17 cellular contexts compared by ENCODE assay signal in the genomic region with DNA sequence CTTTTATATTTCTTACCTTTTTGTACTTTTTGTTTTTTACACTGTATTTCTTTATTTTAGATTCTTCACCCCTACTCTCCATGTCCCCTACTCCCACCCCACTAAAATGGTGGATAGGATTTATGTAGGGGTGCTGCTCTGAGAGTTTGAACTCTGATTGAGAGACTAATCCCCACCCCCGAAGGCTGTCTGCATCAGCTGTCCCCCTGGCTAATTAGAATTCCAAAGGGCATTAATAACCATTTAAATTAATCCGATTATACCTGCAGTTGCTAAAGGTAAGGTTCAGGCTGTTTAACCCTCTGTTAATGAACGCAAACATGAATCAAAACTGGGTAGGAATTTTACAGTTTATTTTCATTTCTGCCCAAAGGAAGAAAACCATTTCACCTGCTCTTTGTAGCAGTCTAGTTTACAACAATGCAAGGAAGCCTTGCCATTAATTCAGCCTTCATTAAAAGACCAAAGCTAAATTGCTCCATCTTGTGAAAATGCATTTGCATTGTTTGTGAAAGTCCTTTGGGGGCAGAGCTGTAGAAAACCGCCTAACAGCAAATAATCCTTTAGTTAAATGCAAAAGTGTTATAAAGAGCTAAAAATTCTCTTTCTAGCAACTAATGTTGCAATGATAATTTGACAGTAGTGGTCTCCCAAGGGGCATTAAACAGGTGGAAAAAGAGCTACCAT.
DNase-seq lines count a peak whose midpoint lies in the region; ATAC-seq and TF ChIP-seq lines count a peak whose summit lies in the region.
"Had no signal": no experiment of that assay in that cellular context is flagged by ENCODE, and none has a peak within 500 bp of the region (broad histone marks: within the 10 kb centered on the region; RNA-seq: fewer than 3 reads in every experiment).

No MANE protein-coding gene starts in this region.

- H3K36me3 Mint-ChIP-seq in WTC11 (peaks cover 15% of the 10 kb centered on the region), neural progenitor cell (peaks cover 27% of the 10 kb centered on the region)

- 0 out of 3 replicates have a peak, but pooled peaks have one; percentile 6 for TF ChIP-seq CTCF in GM12872 (IDR thresholded peaks at IDR 0.05; ENCODE audit: insufficient read depth, low read depth, low read length)
- TF ChIP-seq CTCF in WTC11 (IDR thresholded peaks at IDR 0.05), result no peak
- TF ChIP-seq CTCF in neural progenitor cell (IDR thresholded peaks at IDR 0.05), result no peak
- no peak for TF ChIP-seq CTCF in stomach (IDR thresholded peaks at IDR 0.05)

- H2AFZ ChIP-seq in neural progenitor cell (replicated peaks), result no peak overlapping the region

- POLR2A ChIA-PET in WTC11 (lab: Charles Lee), result no interaction called here

- H3K9me3 ChIP-seq in HUES64 (ENCODE audit: insufficient read depth, low read depth, low read length) (no peaks in the 10 kb centered on the region), neural progenitor cell (ENCODE audit: low read depth) (no peaks in the 10 kb centered on the region), stomach (no peaks in the 10 kb centered on the region)
- H3K9me3 ChIP-seq: BE2C had no signal

- H3K4me3 Mint-ChIP-seq in WTC11, result peak overlapping the region; percentile 50
- H3K4me3 Mint-ChIP-seq in neural progenitor cell, result peak overlapping the region; percentile 73
- H3K4me3 Mint-ChIP-seq: activated naive CD8-positive, alpha-beta T cell; type B pancreatic cell had no signal

- H3K4me1 ChIP-seq in HUES64 (ENCODE audit: insufficient read depth, low read length) (peaks cover 44% of the 10 kb centered on the region), neural progenitor cell (peaks cover 57% of the 10 kb centered on the region), stomach (peaks cover 0 to 6% (median 0%) of the 10 kb centered on the region in 4 donors)

- no peaks in the 10 kb centered on the region for H4K20me1 ChIP-seq in neural progenitor cell (ENCODE audit: low read depth)

- H3F3A ChIP-seq in neural progenitor cell (ENCODE audit: low read depth), result peaks cover 47% of the 10 kb centered on the region

- no peak for TF ChIP-seq EP300 in stomach (IDR thresholded peaks at IDR 0.05)

- H3K27ac Mint-ChIP-seq in WTC11 (peak overlapping the region; percentile 94), neural progenitor cell (peak overlapping the region; percentile 73)
- H3K27ac Mint-ChIP-seq: activated naive CD8-positive, alpha-beta T cell; type B pancreatic cell had no signal

- H3K27ac ChIP-seq in HUES64 (ENCODE audit: low read depth, low read length), result peak overlapping the region; percentile 51
- H3K27ac ChIP-seq in neural progenitor cell, result peak overlapping the region; percentile 69
- no peak overlapping the region for H3K27ac ChIP-seq in stomach
- H3K27ac ChIP-seq: SK-N-MC had no signal

- H3K27me3 ChIP-seq in HUES64 (ENCODE audit: insufficient read depth, low read length) (no peaks in the 10 kb centered on the region), neural progenitor cell (no peaks in the 10 kb centered on the region), stomach (no peaks in the 10 kb centered on the region)
- H3K27me3 ChIP-seq: BE2C had no signal

- H3K4me3 ChIP-seq in HUES64 (ENCODE audit: low read length), result peak overlapping the region; percentile 10
- H3K4me3 ChIP-seq in neural progenitor cell, result peak overlapping the region; percentile 24
- H3K4me3 ChIP-seq in stomach, result no peak overlapping the region
- H3K4me3 ChIP-seq: SK-N-MC had no signal

- H3K4me2 ChIP-seq in neural progenitor cell, result peak overlapping the region; percentile 73

- H3K36me3 ChIP-seq in HUES64 (ENCODE audit: insufficient read depth, low read length) (0 out of 2 replicates have a peak, but pooled peaks cover 2% of the 10 kb centered on the region), neural progenitor cell (no peaks in the 10 kb centered on the region), stomach (peaks cover 0 to 24% (median 16%) of the 10 kb centered on the region in 4 donors)

- TF ChIP-seq POLR2A in stomach (IDR thresholded peaks at IDR 0.05), result no peak

- H3K4me1 Mint-ChIP-seq in WTC11 (peaks cover 62% of the 10 kb centered on the region), neural progenitor cell (peaks cover 56% of the 10 kb centered on the region)

- WGBS in HUES64, result 29% methylated on average over 3 of the region's 4 CpGs
- 80 to 93% (median 90%) methylated on average over 4 of the region's 4 CpGs for WGBS in stomach, 5 donors

- H3K79me2 ChIP-seq in neural progenitor cell (ENCODE audit: low read depth), result peaks cover 6% of the 10 kb centered on the region

- CTCF ChIA-PET in WTC11 (lab: Charles Lee), result interaction anchor here (0.6 to 1.3 kb wide), 2 partner anchors 117 to 196 kb away, joined by 5 to 7 read pairs; no protein-coding TSS in a partner anchor

- no peak overlapping the region for H3K9ac ChIP-seq in HUES64 (ENCODE audit: low read depth, low read length)
- H3K9ac ChIP-seq in neural progenitor cell, result no peak overlapping the region

- H3K9me3 Mint-ChIP-seq in WTC11 (peaks cover 7% of the 10 kb centered on the region), neural progenitor cell (peaks cover 20% of the 10 kb centered on the region)
- H3K9me3 Mint-ChIP-seq: type B pancreatic cell had no signal

- DNase-seq in WTC11 (ENCODE audit: low spot score) (no peak), neural progenitor cell (ENCODE audit: low spot score) (peak; percentile 67), GM03348 (ENCODE audit: low spot score) (no peak), RPMI8226 (no peak), stomach (no peak)
- DNase-seq: BE2C, Calu3, NCI-H1105 treated with DMSO at 0.1 percent for 48 hours, NCI-H2171, NCI-H69 had no signal

- H3K27me3 Mint-ChIP-seq in WTC11 (ENCODE audit: low read depth), result no peaks in the 10 kb centered on the region
- peaks cover 6% of the 10 kb centered on the region for H3K27me3 Mint-ChIP-seq in neural progenitor cell (ENCODE audit: insufficient read depth, low read depth)
- H3K27me3 Mint-ChIP-seq: activated naive CD8-positive, alpha-beta T cell; type B pancreatic cell had no signal

- ATAC-seq in WTC11, result peak; percentile 43
- ATAC-seq: activated CD4-positive, CD25-positive, alpha-beta regulatory T cell treated with anti-CD3 and anti-CD28 coated beads, Interleukin-2, amount 50 U/mL, for 24 hours; Panc1 had no signal

- intact Hi-C loops in stomach (cut with DNase I; ENCODE audit: low total_unique reads), result no loop called here

TF ChIP-seq in WTC11, 78 proteins besides CTCF, POLR2A, EP300 and RAD21 (continues in another document):
- no peak for TF ChIP-seq CDX4 (CRISPR knock-in tag; IDR thresholded peaks at IDR 0.05; ENCODE audit: borderline replicate concordance)
- TF ChIP-seq ZNF138 (CRISPR knock-in tag; conservative IDR thresholded peaks at IDR 0.05), result no peak
- no peak for TF ChIP-seq SMAD3 (CRISPR knock-in tag; IDR thresholded peaks at IDR 0.05; ENCODE audit: borderline replicate concordance)
- TF ChIP-seq STAT6 (CRISPR knock-in tag; conservative IDR thresholded peaks at IDR 0.05; ENCODE audit: low read depth), result no peak
- no peak for TF ChIP-seq MLX (CRISPR knock-in tag; IDR thresholded peaks at IDR 0.05)
- TF ChIP-seq ATF6 (CRISPR knock-in tag; IDR thresholded peaks at IDR 0.05), result no peak
- TF ChIP-seq HMGA2 (CRISPR knock-in tag; IDR thresholded peaks at IDR 0.05), result no peak
- no peak for TF ChIP-seq ZBTB21 (CRISPR knock-in tag; IDR thresholded peaks at IDR 0.05; ENCODE audit: borderline replicate concordance)
- no peak for TF ChIP-seq NFYB (CRISPR knock-in tag; conservative IDR thresholded peaks at IDR 0.05; ENCODE audit: low read depth)

Comparison
In these comparisons a context has a peak if more than half of its experiments do, and no peak if none do; other contexts are left out.
1. H3K27ac ChIP-seq: peak in HUES64 (single experiment) and neural progenitor cell (single experiment); none in stomach (0 of 5).
2. H3K4me3 ChIP-seq: peak in HUES64 (single experiment) and neural progenitor cell (single experiment); none in stomach (0 of 4).